In the genomic region with DNA sequence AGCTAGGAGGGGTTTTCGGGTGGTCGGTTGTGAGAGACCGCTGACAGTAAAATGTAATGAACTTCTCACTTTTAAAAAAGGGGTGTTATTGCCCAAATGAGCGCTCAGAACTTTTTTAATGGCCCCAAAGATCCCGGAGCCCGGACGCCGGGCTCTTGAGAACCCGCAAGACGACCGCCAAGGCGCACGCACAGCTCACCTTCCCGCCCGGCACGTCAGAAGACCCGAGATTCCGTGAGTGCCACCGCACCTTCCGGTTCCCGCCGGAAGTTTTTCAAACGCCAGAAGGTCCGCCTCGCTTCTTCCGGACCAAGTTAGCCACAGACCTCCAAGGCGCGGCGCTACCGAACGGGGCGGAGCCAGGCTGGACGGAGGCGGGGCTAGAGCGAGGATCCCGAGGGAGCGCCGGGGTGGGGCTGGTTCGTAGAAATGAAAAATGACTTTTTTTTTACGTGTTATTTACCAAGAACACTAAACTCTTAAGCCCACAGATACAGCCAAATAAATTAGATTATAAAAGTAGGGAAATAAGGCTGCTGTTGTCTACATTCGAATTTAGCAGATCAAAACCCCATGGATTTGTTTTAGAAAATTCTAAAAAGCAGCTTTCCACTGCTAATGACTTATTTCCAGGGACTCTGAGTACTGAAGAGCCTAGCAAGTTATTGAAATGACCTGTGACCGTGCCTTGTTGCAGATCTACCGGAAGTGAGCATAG, we compare ENCODE assay signal across 8 cellular contexts. TPM values are rescaled to one million over a fixed set of nuclear protein-coding genes. Genes with fewer than 3 reads are reported as not detected.
DNase-seq lines count a peak whose midpoint lies in the region; ATAC-seq and TF ChIP-seq lines count a peak whose summit lies in the region.

Gene SRBD1 (minus strand): TSS at position 248 of the 718 bp plus-strand sequence. CDS start 5,826 bp downstream, outside the sequence.

- H3K4me1 ChIP-seq in SK-N-SH (ENCODE audit: control insufficient read depth in 1 of 2, insufficient read depth in 2 of 2, low read depth in 1 of 2, low read length in 1 of 2), result peaks cover 5 to 14% of the 10 kb centered on the region in 2 experiments; a peak in 3 of 4 replicates
- H3K4me1 ChIP-seq in suprapubic skin, result peaks cover 27% of the 10 kb centered on the region

- H3K9me2 ChIP-seq in SK-N-SH, result no peaks in the 10 kb centered on the region

- H4K20me1 ChIP-seq in SK-N-SH (ENCODE audit: insufficient read depth), result no peaks in the 10 kb centered on the region

- TF ChIP-seq EP300 in SK-N-SH (IDR thresholded peaks at IDR 0.05; ENCODE audit: borderline replicate concordance in 1 of 2, low read depth in 1 of 2, low read length in 1 of 2) (no peak), suprapubic skin (IDR thresholded peaks at IDR 0.05) (no peak)

- POLR2A ChIA-PET in SK-N-SH (lab: Yijun Ruan, JAX), result interaction anchor here (0.7 to 1.4 kb wide), 3 partner anchors 26 to 438 kb away, joined by 3 to 4 read pairs (median 3); no protein-coding TSS in a partner anchor

- H3K79me2 ChIP-seq in SK-N-SH (ENCODE audit: insufficient read depth), result peaks cover 41% of the 10 kb centered on the region

- TF ChIP-seq CTCF in SK-N-SH (IDR thresholded peaks at IDR 0.05), result no peak
- no peak for TF ChIP-seq CTCF in suprapubic skin (IDR thresholded peaks at IDR 0.05)

- H2AFZ ChIP-seq in SK-N-SH (ENCODE audit: low read depth), result peak within 1 kb of the TSS; percentile 97

- H3K27ac ChIP-seq in SK-N-SH (ENCODE audit: low read depth in 2 of 2, low read length in 1 of 2) (peak within 1 kb of the TSS; percentile 83 to 89), suprapubic skin (peak within 1 kb of the TSS; percentile 77)

- WGBS in SK-N-SH (ENCODE audit: low lambda C conversion rate), result 2% methylated on average over 40 of the region's 43 CpGs
- WGBS in suprapubic skin, result 2% methylated on average over 37 of the region's 43 CpGs

- H3K4me2 ChIP-seq in SK-N-SH, result peak within 1 kb of the TSS; percentile 70

- TF ChIP-seq POLR2A in suprapubic skin (IDR thresholded peaks at IDR 0.05), result peak in 1 of 2 donors; percentile 35

- no peak for TF ChIP-seq RAD21 in SK-N-SH (IDR thresholded peaks at IDR 0.05; ENCODE audit: low read length)

- peak within 1 kb of the TSS; percentile 77 to 91 for H3K4me3 ChIP-seq in SK-N-SH (ENCODE audit: low read depth in 2 of 2, low read length in 1 of 2)
- H3K4me3 ChIP-seq in suprapubic skin, result peak within 1 kb of the TSS; percentile 63

- peak; percentile 77 for DNase-seq in GM04504 (ENCODE audit: low read depth)
- DNase-seq in NCI-H1048 (lab: John Stamatoyannopoulos, UW), result peak; percentile 84
- DNase-seq in SK-N-SH, result peak; percentile 92
- peak; percentile 89 for DNase-seq in activated naive CD4-positive, alpha-beta T cell treated with anti-CD3 and anti-CD28 coated beads, Interleukin-2, amount 50 U/mL, for 16 hours
- peak; percentile 87 for DNase-seq in germinal center (ENCODE audit: low spot score)
- DNase-seq in nucleus accumbens (lab: John Stamatoyannopoulos, UW), result peak; percentile 12 to 96 (median 87)
- DNase-seq in suprapubic skin (ENCODE audit: low spot score in 2 of 2), result peak; percentile 96

- peaks cover 5% of the 10 kb centered on the region for H3F3A ChIP-seq in SK-N-SH (replicated peaks; ENCODE audit: insufficient read depth)

- CTCF ChIA-PET in SK-N-SH (lab: Yijun Ruan, JAX), result interaction anchor here (0.6 to 11.5 kb wide), 8 partner anchors 15 to 1322 kb away, joined by 3 to 109 read pairs (median 3); no protein-coding TSS in a partner anchor

- H3K36me3 ChIP-seq in SK-N-SH (replicated peaks in 1 of 2; ENCODE audit: control insufficient read depth in 1 of 2, insufficient read depth in 2 of 2, low read length in 1 of 2) (no peaks in the 10 kb centered on the region), suprapubic skin (no peaks in the 10 kb centered on the region)

- ATAC-seq in HG02571 (IDR thresholded peaks at IDR 0.05; ENCODE audit: unreplicated experiment), result peak; percentile 91

- H3K9me3 ChIP-seq in SK-N-SH, result no peaks in the 10 kb centered on the region
- no peaks in the 10 kb centered on the region for H3K9me3 ChIP-seq in suprapubic skin

- peak within 1 kb of the TSS; percentile 65 for H3K9ac ChIP-seq in SK-N-SH

- H3K27me3 ChIP-seq in SK-N-SH (ENCODE audit: insufficient read depth), result no peaks in the 10 kb centered on the region
- H3K27me3 ChIP-seq in suprapubic skin, result no peaks in the 10 kb centered on the region

TF ChIP-seq in SK-N-SH, 30 proteins besides CTCF, POLR2A, EP300 and RAD21 (continues in another document):
- TF ChIP-seq SMC3 (IDR thresholded peaks at IDR 0.05; ENCODE audit: low read depth, low read length) (no peak), YY1 (IDR thresholded peaks at IDR 0.05; ENCODE audit: low read depth) (no peak), FOXJ3 (CRISPR knock-in tag; IDR thresholded peaks at IDR 0.05) (no peak), ELF1 (IDR thresholded peaks at IDR 0.05) (peak; percentile 86), RXRA (IDR thresholded peaks at IDR 0.05; ENCODE audit: borderline replicate concordance, low read depth) (no peak), POLR2AphosphoS5 (IDR thresholded peaks at IDR 0.05; ENCODE audit: low read depth, low read length) (peak; percentile 95), MXI1 (IDR thresholded peaks at IDR 0.05; ENCODE audit: low read depth, low read length) (peak; percentile 97), TAF1 (IDR thresholded peaks at IDR 0.05; ENCODE audit: borderline replicate concordance, low read depth, low read length) (peak; percentile 67), IRF3 (IDR thresholded peaks at IDR 0.05; ENCODE audit: low read depth, low read length) (no peak), MAX (IDR thresholded peaks at IDR 0.05; ENCODE audit: low read depth) (peak; percentile 94), JUND (IDR thresholded peaks at IDR 0.05) (0 out of 2 replicates have a peak, but pooled peaks have one; percentile 0), SIN3A (IDR thresholded peaks at IDR 0.05; ENCODE audit: borderline replicate concordance, low read depth, low read length) (peak; percentile 92), FOSL2 (IDR thresholded peaks at IDR 0.05; ENCODE audit: borderline replicate concordance, low read depth) (no peak), EZH2phosphoT487 (IDR thresholded peaks at IDR 0.05; ENCODE audit: borderline replicate concordance, low read depth) (no peak), REST (IDR thresholded peaks at IDR 0.05; ENCODE audit: low read depth, low read length) (no peak)
- TF ChIP-seq, protein P1, sequence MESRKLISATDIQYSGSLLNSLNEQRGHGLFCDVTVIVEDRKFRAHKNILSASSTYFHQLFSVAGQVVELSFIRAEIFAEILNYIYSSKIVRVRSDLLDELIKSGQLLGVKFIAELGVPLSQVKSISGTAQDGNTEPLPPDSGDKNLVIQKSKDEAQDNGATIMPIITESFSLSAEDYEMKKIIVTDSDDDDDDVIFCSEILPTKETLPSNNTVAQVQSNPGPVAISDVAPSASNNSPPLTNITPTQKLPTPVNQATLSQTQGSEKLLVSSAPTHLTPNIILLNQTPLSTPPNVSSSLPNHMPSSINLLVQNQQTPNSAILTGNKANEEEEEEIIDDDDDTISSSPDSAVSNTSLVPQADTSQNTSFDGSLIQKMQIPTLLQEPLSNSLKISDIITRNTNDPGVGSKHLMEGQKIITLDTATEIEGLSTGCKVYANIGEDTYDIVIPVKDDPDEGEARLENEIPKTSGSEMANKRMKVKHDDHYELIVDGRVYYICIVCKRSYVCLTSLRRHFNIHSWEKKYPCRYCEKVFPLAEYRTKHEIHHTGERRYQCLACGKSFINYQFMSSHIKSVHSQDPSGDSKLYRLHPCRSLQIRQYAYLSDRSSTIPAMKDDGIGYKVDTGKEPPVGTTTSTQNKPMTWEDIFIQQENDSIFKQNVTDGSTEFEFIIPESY (IDR thresholded peaks at IDR 0.05; ENCODE audit: borderline replicate concordance, low read depth), result 0 out of 2 replicates have a peak, but pooled peaks have one; percentile 44

RNA-seq across cellular contexts. Expression of gene SRBD1, which starts in this region (rescaled TPM):
- polyA plus RNA-seq in SK-N-SH (2012; rRNA removed), result 3.2 and 3.3 TPM in 2 replicates
- 5.3 and 5.6 TPM in 2 replicates for polyA plus RNA-seq in SK-N-SH (2012; cell fraction: cytosol; rRNA removed)
- polyA plus RNA-seq in SK-N-SH (2012; cell fraction: nucleus; rRNA removed), result 1.4 and 3.9 TPM in 2 replicates
- total RNA-seq in suprapubic skin, result 1 to 10 TPM; 6.1 to 9.6 (median 7.2) TPM

Comparison
In these comparisons a context has a peak if more than half of its experiments do, and no peak if none do; other contexts are left out.
1. Peak in every context shown above with its lines: DNase-seq, ATAC-seq, H3K4me3 ChIP-seq and H3K27ac ChIP-seq.